In the genomic region with DNA sequence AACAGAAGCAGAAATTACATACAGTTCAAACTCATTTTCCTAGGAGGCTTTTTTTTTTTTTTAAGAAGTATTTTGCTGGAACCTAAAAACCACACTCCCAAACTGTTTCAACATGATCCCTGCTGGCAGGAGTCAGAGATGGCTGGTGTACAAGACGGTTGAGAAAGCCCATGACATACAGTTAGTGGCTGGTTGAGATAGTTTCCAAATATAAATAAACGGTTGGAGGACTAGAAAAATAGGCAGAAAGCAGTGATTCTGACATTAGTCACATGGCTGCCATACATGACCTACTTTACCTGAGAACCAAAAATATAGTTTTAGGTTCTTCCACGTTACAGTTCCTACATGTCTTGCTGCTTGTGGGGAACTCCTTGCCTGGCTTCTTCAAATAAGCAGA, we compare ENCODE assay signal across 10 cellular contexts. TPM values are rescaled to one million over a fixed set of nuclear protein-coding genes. Genes with fewer than 3 reads are reported as not detected.
A peak's percentile ranks its signal among the peaks of the same experiment; 100 is the strongest.
DNase-seq lines count a peak whose midpoint lies in the region; ATAC-seq and TF ChIP-seq lines count a peak whose summit lies in the region.
"Had no signal": no experiment of that assay in that cellular context is flagged by ENCODE, and none has a peak within 500 bp of the region (broad histone marks: within the 10 kb centered on the region; RNA-seq: fewer than 3 reads in every experiment).

No MANE protein-coding gene starts in this region.

- H3K9ac ChIP-seq in colonic mucosa (ENCODE audit: low read depth in 2 of 2, low read length in 2 of 2): no peak overlapping the region

- intact Hi-C loops in spleen (cut with DNase I; ENCODE audit: low total_unique reads) (loop anchor here (5.0 kb wide), 2 partner anchors 253 to 393 kb away; no protein-coding TSS in a partner anchor), colonic mucosa (cut with DNase I) (loop anchor here (5.0 kb wide), 1 partner anchor 248 kb away; a partner anchor contains a TSS)

- WGBS in spleen, 5 donors: 50 to 85% (median 52%) methylated on average over 3 of the region's 3 CpGs

- TF ChIP-seq POLR2A in spleen (IDR thresholded peaks at IDR 0.05): no peak

- TF ChIP-seq CTCF in coronary artery (IDR thresholded peaks at IDR 0.05) (no peak), spleen (IDR thresholded peaks at IDR 0.05 in 8 of 11, conservative IDR thresholded peaks at IDR 0.05 in 3 of 11) (no peak), colonic mucosa (IDR thresholded peaks at IDR 0.05) (no peak)

- DNase-seq in AG08396 (ENCODE audit: low spot score): peak; percentile 64
- DNase-seq in MV-4-11 (lab: John Stamatoyannopoulos, UW): peak; percentile 92
- DNase-seq in coronary artery (ENCODE audit: low spot score): no peak
- DNase-seq in non-pigmented ciliary epithelial cell (ENCODE audit: low read depth): peak; percentile 75
- DNase-seq in spleen: no peak
- no peak for DNase-seq in colonic mucosa
- no peak for DNase-seq in hippocampal formation (lab: John Stamatoyannopoulos, UW)
- DNase-seq: BE2C, NCI-H1092 had no signal

- H3K27ac ChIP-seq in coronary artery: peak overlapping the region; percentile 15 to 50
- no peak overlapping the region for H3K27ac ChIP-seq in spleen
- H3K27ac ChIP-seq in colonic mucosa: no peak overlapping the region

- H3K4me3 ChIP-seq in coronary artery: no peak overlapping the region
- H3K4me3 ChIP-seq in spleen: no peak overlapping the region
- H3K4me3 ChIP-seq in colonic mucosa: no peak overlapping the region

- H3K4me1 ChIP-seq in spleen (peaks cover 10 to 19% (median 16%) of the 10 kb centered on the region in 6 donors), colonic mucosa (no peaks in the 10 kb centered on the region)
- H3K4me1 ChIP-seq: BE2C had no signal

- no peaks in the 10 kb centered on the region for H3K36me3 ChIP-seq in spleen
- H3K36me3 ChIP-seq in colonic mucosa: no peaks in the 10 kb centered on the region
- H3K36me3 ChIP-seq: BE2C had no signal

- no peak for ATAC-seq in HG03432 (IDR thresholded peaks at IDR 0.05; ENCODE audit: unreplicated experiment)

- H3K9me3 ChIP-seq in spleen (no peaks in the 10 kb centered on the region), colonic mucosa (no peaks in the 10 kb centered on the region)
- H3K9me3 ChIP-seq: BE2C had no signal

- H3K27me3 ChIP-seq in spleen (replicated peaks in 1 of 7): no peaks in the 10 kb centered on the region
- no peaks in the 10 kb centered on the region for H3K27me3 ChIP-seq in colonic mucosa
- H3K27me3 ChIP-seq: BE2C had no signal

RNA-seq across cellular contexts. Expression of a gene that starts 31.7 kb away (rescaled TPM):
- 100 to 1,000 TPM in 5 of 7 donors, 10 to 100 TPM in 2; 81.8 to 168 (median 114) TPM for total RNA-seq in spleen
- polyA plus RNA-seq in spleen: 10 to 100 TPM; 44.5 to 64.9 (median 51.1) TPM
- 1 to 10 TPM; 4.2 to 5.5 TPM for total RNA-seq in colonic mucosa

Comparison
In these comparisons a context has a peak if more than half of its experiments do, and no peak if none do; other contexts are left out.
1. DNase-seq: peak in AG08396 (single experiment), MV-4-11 (single experiment) and non-pigmented ciliary epithelial cell (single experiment); none in coronary artery (single experiment), spleen (single experiment), colonic mucosa (single experiment) and hippocampal formation (0 of 2).
2. H3K27ac ChIP-seq: peak in coronary artery (2 of 2); none in spleen (0 of 8) and colonic mucosa (single experiment).
3. RNA of a gene that starts 31.7 kb away (total RNA-seq): 81.8 to 168 TPM in spleen; 4.2 to 5.5 TPM in colonic mucosa; every median in the first group is over 10 times any median in the second.